In the genomic region with DNA sequence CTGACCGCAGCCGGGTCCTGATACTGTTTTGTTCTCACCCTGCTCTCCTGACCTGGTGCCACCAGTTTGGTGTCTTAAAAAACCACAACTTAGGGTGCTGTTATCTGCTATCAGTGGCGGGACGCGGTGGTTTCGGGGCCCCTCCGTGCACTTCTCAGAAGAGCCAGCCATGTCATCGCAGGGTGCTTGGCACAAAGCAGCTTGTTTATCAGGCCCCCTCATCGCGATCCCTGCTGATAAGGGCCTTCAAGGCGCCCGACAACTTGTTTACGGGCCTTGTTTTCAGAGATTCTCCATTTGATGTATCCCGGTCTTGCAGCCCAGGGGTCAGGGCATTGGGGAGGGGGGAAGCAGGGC, we compare ENCODE assay signal across 11 cellular contexts. TPM values are rescaled to one million over a fixed set of nuclear protein-coding genes. Genes with fewer than 3 reads are reported as not detected.
A peak's percentile ranks its signal among the peaks of the same experiment; 100 is the strongest.
DNase-seq lines count a peak whose midpoint lies in the region; ATAC-seq and TF ChIP-seq lines count a peak whose summit lies in the region.
"Had no signal": no experiment of that assay in that cellular context is flagged by ENCODE, and none has a peak within 500 bp of the region (broad histone marks: within the 10 kb centered on the region; RNA-seq: fewer than 3 reads in every experiment).

No MANE protein-coding gene starts in this region.

- peak; percentile 36 to 92 (median 49) for DNase-seq in CD4-positive, CD25-positive, alpha-beta regulatory T cell
- DNase-seq in activated CD4-positive, alpha-beta T cell treated with anti-CD3 and anti-CD28 coated beads for 1 hour = peak; percentile 24
- DNase-seq in activated T-helper 1 cell treated with anti-CD3 and anti-CD28 coated beads, Interleukin-2, amount 50 U/mL, for 16 hours (ENCODE audit: low read depth in 1 of 2, low spot score in 1 of 2) = peak; percentile 25 to 32
- no peak for DNase-seq in caudate nucleus (lab: John Stamatoyannopoulos, UW)
- DNase-seq in lower lobe of right lung = no peak
- no peak for DNase-seq in mesothelial cell of epicardium (ENCODE audit: low spot score in 2 of 2, unreplicated experiment in 2 of 2)
- DNase-seq: DMS79 treated with DMSO at 0.1 percent for 48 hours, mesendoderm, NCI-H187 had no signal

- ATAC-seq in CD4-positive, CD25-positive, alpha-beta regulatory T cell (ENCODE audit: low read depth in 2 of 2) = peak; percentile 66 to 70
- no peak for ATAC-seq in GM21825 (IDR thresholded peaks at IDR 0.05; ENCODE audit: unreplicated experiment)
- no peak for ATAC-seq in lower lobe of right lung

- peaks cover 0 to 2% (median 0%) of the 10 kb centered on the region in 7 donors for H3K9me3 Mint-ChIP-seq in CD4-positive, CD25-positive, alpha-beta regulatory T cell
- no peaks in the 10 kb centered on the region for H3K9me3 Mint-ChIP-seq in mesothelial cell of epicardium

- no peaks in the 10 kb centered on the region for H3K36me3 Mint-ChIP-seq in CD4-positive, CD25-positive, alpha-beta regulatory T cell
- H3K36me3 Mint-ChIP-seq in mesothelial cell of epicardium = no peaks in the 10 kb centered on the region

- no peak for TF ChIP-seq CTCF in parathyroid adenoma (IDR thresholded peaks at IDR 0.05)
- no peak for TF ChIP-seq CTCF in lower lobe of right lung (IDR thresholded peaks at IDR 0.05)
- no peak for TF ChIP-seq CTCF in mesothelial cell of epicardium (IDR thresholded peaks at IDR 0.05; ENCODE audit: unreplicated experiment)

- peak overlapping the region; percentile 21 for H3K4me3 ChIP-seq in CD4-positive, CD25-positive, alpha-beta regulatory T cell (ENCODE audit: low read depth, low read length)
- H3K4me3 ChIP-seq in parathyroid adenoma (ENCODE audit: low read depth, low read length) = no peak overlapping the region
- no peak overlapping the region for H3K4me3 ChIP-seq in lower lobe of right lung

- no peaks in the 10 kb centered on the region for H3K36me3 ChIP-seq in CD4-positive, CD25-positive, alpha-beta regulatory T cell (ENCODE audit: control insufficient read depth, insufficient read depth, low read length)
- H3K36me3 ChIP-seq in parathyroid adenoma (ENCODE audit: control insufficient read depth, insufficient read depth, low read length) = no peaks in the 10 kb centered on the region
- no peaks in the 10 kb centered on the region for H3K36me3 ChIP-seq in lower lobe of right lung

- H3K4me1 Mint-ChIP-seq in CD4-positive, CD25-positive, alpha-beta regulatory T cell = peaks cover 5 to 61% (median 39%) of the 10 kb centered on the region in 4 donors
- H3K4me1 Mint-ChIP-seq in mesothelial cell of epicardium = peaks cover 14% of the 10 kb centered on the region

- H3K27ac Mint-ChIP-seq in CD4-positive, CD25-positive, alpha-beta regulatory T cell = peak overlapping the region; percentile 85 to 93 (median 92)
- H3K27ac Mint-ChIP-seq in mesothelial cell of epicardium = no peak overlapping the region

- no peak overlapping the region for H3K27ac ChIP-seq in CD4-positive, CD25-positive, alpha-beta regulatory T cell (ENCODE audit: insufficient read depth, low read length, poor library complexity, severe bottlenecking)
- H3K27ac ChIP-seq in parathyroid adenoma (no peak overlapping the region), caudate nucleus (ENCODE audit: low read depth, low read length) (no peak overlapping the region), lower lobe of right lung (no peak overlapping the region)

- H3K9me3 ChIP-seq in CD4-positive, CD25-positive, alpha-beta regulatory T cell (ENCODE audit: control insufficient read depth in 2 of 2, low read length in 2 of 2) = no peaks in the 10 kb centered on the region
- no peaks in the 10 kb centered on the region for H3K9me3 ChIP-seq in parathyroid adenoma (ENCODE audit: control insufficient read depth, low read length)
- H3K9me3 ChIP-seq in lower lobe of right lung = no peaks in the 10 kb centered on the region

- H3K4me3 Mint-ChIP-seq in CD4-positive, CD25-positive, alpha-beta regulatory T cell = peak overlapping the region in 3 of 4 donors; percentile 73 to 76 (median 75)
- H3K4me3 Mint-ChIP-seq in mesothelial cell of epicardium = no peak overlapping the region

- peaks cover 51% of the 10 kb centered on the region for H3K4me1 ChIP-seq in CD4-positive, CD25-positive, alpha-beta regulatory T cell (ENCODE audit: control insufficient read depth, insufficient read depth, low read length, poor library complexity, severe bottlenecking)
- H3K4me1 ChIP-seq in parathyroid adenoma = no peaks in the 10 kb centered on the region
- peaks cover 20% of the 10 kb centered on the region for H3K4me1 ChIP-seq in lower lobe of right lung

- peaks cover 5% of the 10 kb centered on the region for H3K27me3 Mint-ChIP-seq in CD4-positive, CD25-positive, alpha-beta regulatory T cell
- H3K27me3 Mint-ChIP-seq in mesothelial cell of epicardium (ENCODE audit: low read depth) = no peaks in the 10 kb centered on the region

- intact Hi-C loops in lower lobe of right lung (cut with DNase I) = no loop called here

- H3K27me3 ChIP-seq in CD4-positive, CD25-positive, alpha-beta regulatory T cell (ENCODE audit: control insufficient read depth, insufficient read depth, low read length) = no peaks in the 10 kb centered on the region
- H3K27me3 ChIP-seq in parathyroid adenoma (ENCODE audit: control insufficient read depth, insufficient read depth, low read length) (no peaks in the 10 kb centered on the region), lower lobe of right lung (ENCODE audit: low read depth) (no peaks in the 10 kb centered on the region)

- H2AFZ ChIP-seq in parathyroid adenoma = peak overlapping the region; percentile 33

- H3K79me2 ChIP-seq in parathyroid adenoma = no peaks in the 10 kb centered on the region

- no peak overlapping the region for H3K4me2 ChIP-seq in parathyroid adenoma (ENCODE audit: low read length)

- H3K9ac ChIP-seq in parathyroid adenoma = no peak overlapping the region

RNA-seq across cellular contexts. Expression of gene KLF2, which starts 58.1 kb away (rescaled TPM):
- 725 TPM for total RNA-seq in CD4-positive, CD25-positive, alpha-beta regulatory T cell
- polyA plus RNA-seq in CD4-positive, CD25-positive, alpha-beta regulatory T cell = 100 to 1,000 TPM in 2 of 4 donors, 10 to 100 TPM in 2; 95.1 to 139 (median 118) TPM
- 137 TPM for total RNA-seq in lower lobe of right lung
- total RNA-seq in mesothelial cell of epicardium = 10.9 to 12.8 TPM (median 12.3 TPM) in 3 replicates

Comparison
In these comparisons a context has a peak if more than half of its experiments do, and no peak if none do; other contexts are left out.
1. ATAC-seq: peak in CD4-positive, CD25-positive, alpha-beta regulatory T cell (2 of 2); none in GM21825 (single experiment) and lower lobe of right lung (0 of 2).
2. DNase-seq: peak in CD4-positive, CD25-positive, alpha-beta regulatory T cell (3 of 3), activated CD4-positive, alpha-beta T cell treated with anti-CD3 and anti-CD28 coated beads for 1 hour (single experiment) and activated T-helper 1 cell treated with anti-CD3 and anti-CD28 coated beads, Interleukin-2, amount 50 U/mL, for 16 hours (2 of 2); none in caudate nucleus (0 of 61), lower lobe of right lung (single experiment) and mesothelial cell of epicardium (0 of 2).